In the genomic region with DNA sequence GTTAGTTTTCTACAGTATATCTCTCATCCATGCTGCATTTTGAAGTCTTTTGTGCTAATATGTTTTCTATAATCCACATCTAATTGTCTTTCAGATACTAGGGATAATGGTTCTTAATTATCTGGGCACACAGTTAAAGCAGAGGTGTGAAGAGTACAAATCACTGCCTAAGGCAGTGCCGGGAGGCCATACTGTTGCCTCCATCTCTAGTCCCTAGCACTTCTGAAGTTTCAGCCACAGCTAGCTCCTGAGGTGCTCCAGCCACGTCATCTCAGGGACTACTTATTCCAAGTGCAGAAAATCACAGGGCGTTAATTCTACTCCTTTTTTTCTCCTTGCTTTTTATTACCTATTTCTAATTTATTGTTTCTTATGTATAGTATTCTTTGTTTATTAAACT, we compare ENCODE assay signal across 18 cellular contexts.
DNase-seq lines count a peak whose midpoint lies in the region; ATAC-seq and TF ChIP-seq lines count a peak whose summit lies in the region.
"Had no signal": no experiment of that assay in that cellular context is flagged by ENCODE, and none has a peak within 500 bp of the region (broad histone marks: within the 10 kb centered on the region; RNA-seq: fewer than 3 reads in every experiment).

No MANE protein-coding gene starts in this region.

- H3F3A ChIP-seq in GM23338 (replicated peaks; ENCODE audit: low read depth), result no peaks in the 10 kb centered on the region
- H3F3A ChIP-seq in neural progenitor cell (ENCODE audit: low read depth), result no peaks in the 10 kb centered on the region

- H2BK12ac ChIP-seq in neuronal stem cell (ENCODE audit: low read length), result no peak overlapping the region

- no peaks in the 10 kb centered on the region for H3K4me1 ChIP-seq in GM23338 (ENCODE audit: insufficient read depth)
- peaks cover 5% of the 10 kb centered on the region for H3K4me1 ChIP-seq in endodermal cell (ENCODE audit: control insufficient read depth, insufficient read depth, low read length)
- H3K4me1 ChIP-seq in neural progenitor cell, result no peaks in the 10 kb centered on the region
- H3K4me1 ChIP-seq in neuronal stem cell (ENCODE audit: control insufficient read depth in 2 of 2, insufficient read depth in 1 of 2, low read depth in 1 of 2, low read length in 2 of 2), result no peaks in the 10 kb centered on the region
- H3K4me1 ChIP-seq: BE2C had no signal

- ATAC-seq in GM23338, result peak; percentile 65
- ATAC-seq in GM18519 (IDR thresholded peaks at IDR 0.05; ENCODE audit: low FRiP score, unreplicated experiment), result no peak
- ATAC-seq: HCT116, HepG2 had no signal

- WGBS in endodermal cell (ENCODE audit: insufficient coverage in 1 of 2, insufficient read length in 1 of 2), 2 experiments, result 58 to 100% methylated on average over 1 to 2 of the region's 3 CpGs
- WGBS in neuronal stem cell (ENCODE audit: extremely low coverage in 2 of 2, insufficient read length in 2 of 2, insufficient replicate concordance in 1 of 2), 2 donors, result no CpG with 5 or more reads among the region's 3 CpGs

- no peak overlapping the region for H3K27ac ChIP-seq in GM23338 (ENCODE audit: low read depth)
- no peak overlapping the region for H3K27ac ChIP-seq in endodermal cell (ENCODE audit: low read depth, low read length)
- no peak overlapping the region for H3K27ac ChIP-seq in neural progenitor cell
- H3K27ac ChIP-seq in neuronal stem cell (replicated peaks; ENCODE audit: low read length), result no peak overlapping the region

- H3K36me3 Mint-ChIP-seq in GM23338 (ENCODE audit: low read depth), result no peaks in the 10 kb centered on the region
- no peaks in the 10 kb centered on the region for H3K36me3 Mint-ChIP-seq in endodermal cell (ENCODE audit: low read depth)
- H3K36me3 Mint-ChIP-seq in neural progenitor cell, result no peaks in the 10 kb centered on the region
- H3K36me3 Mint-ChIP-seq: CD4-positive, CD25-positive, alpha-beta regulatory T cell; CD8-positive, alpha-beta memory T cell; IgD-negative memory B cell had no signal

- H3K27ac Mint-ChIP-seq in GM23338 (no peak overlapping the region), endodermal cell (no peak overlapping the region), neural progenitor cell (no peak overlapping the region)
- H3K27ac Mint-ChIP-seq: CD4-positive, CD25-positive, alpha-beta regulatory T cell; CD8-positive, alpha-beta memory T cell; IgD-negative memory B cell had no signal

- no peak overlapping the region for H3K23ac ChIP-seq in neuronal stem cell (ENCODE audit: low read depth, low read length, poor library complexity)

- H3K18ac ChIP-seq in neuronal stem cell (ENCODE audit: low read length), result no peak overlapping the region

- H4K8ac ChIP-seq in neuronal stem cell (ENCODE audit: low read depth, low read length), result no peak overlapping the region

- H3K27me3 Mint-ChIP-seq in GM23338 (ENCODE audit: insufficient read depth, low read depth, poor library complexity) (no peaks in the 10 kb centered on the region), endodermal cell (ENCODE audit: insufficient read depth) (no peaks in the 10 kb centered on the region), neural progenitor cell (ENCODE audit: insufficient read depth, low read depth) (no peaks in the 10 kb centered on the region)
- H3K27me3 Mint-ChIP-seq: CD4-positive, CD25-positive, alpha-beta regulatory T cell; CD8-positive, alpha-beta memory T cell; IgD-negative memory B cell had no signal

- no peaks in the 10 kb centered on the region for H3K9me2 ChIP-seq in GM23338 (ENCODE audit: insufficient read depth)

- H3K4me2 ChIP-seq in GM23338 (no peak overlapping the region), neural progenitor cell (no peak overlapping the region), neuronal stem cell (ENCODE audit: insufficient read depth, low read length, poor library complexity, severe bottlenecking) (no peak overlapping the region)

- H3K4me3 ChIP-seq in GM23338, result no peak overlapping the region
- no peak overlapping the region for H3K4me3 ChIP-seq in endodermal cell (ENCODE audit: low read length)
- H3K4me3 ChIP-seq in neural progenitor cell, result no peak overlapping the region
- H3K4me3 ChIP-seq in neuronal stem cell (ENCODE audit: low read length in 2 of 2), result no peak overlapping the region

- DNase-seq in D341Med (ENCODE audit: low spot score), result peak; percentile 5
- peak; percentile 2 for DNase-seq in GM23338 (ENCODE audit: low spot score)
- peak; percentile 65 for DNase-seq in endodermal cell
- DNase-seq in neural progenitor cell (ENCODE audit: low spot score), result peak; percentile 5
- no peak for DNase-seq in neuronal stem cell (ENCODE audit: low spot score)
- no peak for DNase-seq in AG08395 (ENCODE audit: low spot score)
- DNase-seq: BE2C; C1 segment of cervical spinal cord; CD4-positive, CD25-positive, alpha-beta regulatory T cell; CD8-positive, alpha-beta memory T cell; COR-L47; GDM1; GOT3; H7 had no signal

- no peak overlapping the region for H2AK5ac ChIP-seq in neuronal stem cell (ENCODE audit: low read depth, low read length)

- no peaks in the 10 kb centered on the region for H3K4me1 Mint-ChIP-seq in GM23338
- H3K4me1 Mint-ChIP-seq in endodermal cell, result peaks cover 30% of the 10 kb centered on the region
- H3K4me1 Mint-ChIP-seq in neural progenitor cell, result peaks cover 5% of the 10 kb centered on the region
- H3K4me1 Mint-ChIP-seq: CD4-positive, CD25-positive, alpha-beta regulatory T cell; CD8-positive, alpha-beta memory T cell had no signal

- no peaks in the 10 kb centered on the region for H4K20me1 ChIP-seq in GM23338 (replicated peaks; ENCODE audit: insufficient read depth)
- H4K20me1 ChIP-seq in neural progenitor cell (ENCODE audit: low read depth), result no peaks in the 10 kb centered on the region

- H2BK120ac ChIP-seq in neuronal stem cell (ENCODE audit: low read depth, low read length), result no peak overlapping the region

- H3K9me3 ChIP-seq in endodermal cell (ENCODE audit: control insufficient read depth, low read length), result peaks cover 1% of the 10 kb centered on the region
- no peaks in the 10 kb centered on the region for H3K9me3 ChIP-seq in neural progenitor cell (ENCODE audit: low read depth)
- H3K9me3 ChIP-seq in neuronal stem cell (replicated peaks in 1 of 2; ENCODE audit: control insufficient read depth in 2 of 2, insufficient read depth in 1 of 2, low read depth in 1 of 2, low read length in 2 of 2), result peaks cover 0 to 2% of the 10 kb centered on the region in 2 donors
- H3K9me3 ChIP-seq: BE2C had no signal

- no peak overlapping the region for H4K91ac ChIP-seq in neuronal stem cell (ENCODE audit: low read depth, low read length, poor library complexity)

- TF ChIP-seq CTCF in GM23338 (conservative IDR thresholded peaks at IDR 0.05; ENCODE audit: low read depth in 2 of 2), result no peak
- TF ChIP-seq CTCF in endodermal cell (conservative IDR thresholded peaks at IDR 0.05), result no peak
- TF ChIP-seq CTCF in neural progenitor cell (IDR thresholded peaks at IDR 0.05), result no peak

- no peak overlapping the region for H3K9ac ChIP-seq in endodermal cell (ENCODE audit: extremely low read depth, low read length, poor library complexity, severe bottlenecking)
- no peak overlapping the region for H3K9ac ChIP-seq in neural progenitor cell
- H3K9ac ChIP-seq in neuronal stem cell (ENCODE audit: low read depth, low read length, poor library complexity), result no peak overlapping the region

- no peak overlapping the region for H2BK15ac ChIP-seq in neuronal stem cell (ENCODE audit: low read length)

- H3K27me3 ChIP-seq in GM23338 (ENCODE audit: insufficient read depth) (no peaks in the 10 kb centered on the region), endodermal cell (ENCODE audit: control insufficient read depth, insufficient read depth, low read length, poor library complexity, severe bottlenecking) (no peaks in the 10 kb centered on the region), neural progenitor cell (no peaks in the 10 kb centered on the region), neuronal stem cell (ENCODE audit: control insufficient read depth in 3 of 3, insufficient read depth in 3 of 3, low read depth in 1 of 3, low read length in 3 of 3) (no peaks in the 10 kb centered on the region)
- H3K27me3 ChIP-seq: BE2C had no signal

- H2BK5ac ChIP-seq in neuronal stem cell (ENCODE audit: low read length), result no peak overlapping the region

- H3K4ac ChIP-seq in neuronal stem cell (ENCODE audit: low read length), result no peak overlapping the region

- H3K79me2 ChIP-seq in GM23338 (replicated peaks; ENCODE audit: insufficient read depth) (no peaks in the 10 kb centered on the region), neural progenitor cell (ENCODE audit: low read depth) (no peaks in the 10 kb centered on the region)

- no peak overlapping the region for H3K14ac ChIP-seq in neuronal stem cell (ENCODE audit: low read length)

- H3K36me3 ChIP-seq in GM23338 (ENCODE audit: insufficient read depth) (no peaks in the 10 kb centered on the region), endodermal cell (ENCODE audit: control insufficient read depth, insufficient read depth, low read length) (no peaks in the 10 kb centered on the region), neural progenitor cell (no peaks in the 10 kb centered on the region), neuronal stem cell (replicated peaks in 1 of 2; ENCODE audit: control insufficient read depth in 2 of 2, insufficient read depth in 2 of 2, low read length in 2 of 2) (no peaks in the 10 kb centered on the region)
- H3K36me3 ChIP-seq: BE2C had no signal

- H3K4me3 Mint-ChIP-seq in GM23338 (no peak overlapping the region), endodermal cell (no peak overlapping the region), neural progenitor cell (no peak overlapping the region)
- H3K4me3 Mint-ChIP-seq: CD4-positive, CD25-positive, alpha-beta regulatory T cell; CD8-positive, alpha-beta memory T cell; IgD-negative memory B cell had no signal

- H3K9me3 Mint-ChIP-seq in GM23338, result no peaks in the 10 kb centered on the region
- H3K9me3 Mint-ChIP-seq in endodermal cell, result no peaks in the 10 kb centered on the region
- H3K9me3 Mint-ChIP-seq in neural progenitor cell, result no peaks in the 10 kb centered on the region
- H3K9me3 Mint-ChIP-seq: IgD-negative memory B cell had no signal

- H2AFZ ChIP-seq in GM23338 (no peak overlapping the region), neural progenitor cell (replicated peaks) (no peak overlapping the region), neuronal stem cell (ENCODE audit: low read length) (no peak overlapping the region)

- no peaks in the 10 kb centered on the region for H3K79me1 ChIP-seq in neuronal stem cell (ENCODE audit: low read depth, low read length)

TF ChIP-seq in GM23338, 12 proteins besides CTCF, POLR2A, EP300 and RAD21 (continues in another document):
- TF ChIP-seq EZH2phosphoT487 (IDR thresholded peaks at IDR 0.05; ENCODE audit: unreplicated experiment), result no peak
- TF ChIP-seq, protein P1, sequence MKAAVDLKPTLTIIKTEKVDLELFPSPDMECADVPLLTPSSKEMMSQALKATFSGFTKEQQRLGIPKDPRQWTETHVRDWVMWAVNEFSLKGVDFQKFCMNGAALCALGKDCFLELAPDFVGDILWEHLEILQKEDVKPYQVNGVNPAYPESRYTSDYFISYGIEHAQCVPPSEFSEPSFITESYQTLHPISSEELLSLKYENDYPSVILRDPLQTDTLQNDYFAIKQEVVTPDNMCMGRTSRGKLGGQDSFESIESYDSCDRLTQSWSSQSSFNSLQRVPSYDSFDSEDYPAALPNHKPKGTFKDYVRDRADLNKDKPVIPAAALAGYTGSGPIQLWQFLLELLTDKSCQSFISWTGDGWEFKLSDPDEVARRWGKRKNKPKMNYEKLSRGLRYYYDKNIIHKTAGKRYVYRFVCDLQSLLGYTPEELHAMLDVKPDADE (IDR thresholded peaks at IDR 0.05), result no peak
- no peak for TF ChIP-seq ZNF331 (CRISPR knock-in tag; IDR thresholded peaks at IDR 0.05; ENCODE audit: low read depth)

Comparison
In these comparisons a context has a peak if more than half of its experiments do, and no peak if none do; other contexts are left out.
1. DNase-seq: peak in D341Med (single experiment), GM23338 (single experiment), endodermal cell (single experiment) and neural progenitor cell (single experiment); none in neuronal stem cell (single experiment) and AG08395 (single experiment).